ENCODE assay signal across 8 cellular contexts in genomic region chr11:64340671-64341335, GRCh38. TPM values are rescaled to one million over a fixed set of nuclear protein-coding genes. Genes with fewer than 3 reads are reported as not detected.
DNase-seq lines count a peak whose midpoint lies in the region; ATAC-seq and TF ChIP-seq lines count a peak whose summit lies in the region.

No MANE protein-coding gene starts in this region.

- TF ChIP-seq POLR2A in GM19193 (IDR thresholded peaks at IDR 0.05; ENCODE audit: extremely low read depth, insufficient read depth, insufficient read length) (peak; percentile 62), lower leg skin (IDR thresholded peaks at IDR 0.05) (no peak)

- H3K27me3 ChIP-seq in iPS-18a (ENCODE audit: control insufficient read depth, insufficient read depth, low read length): peaks cover 12% of the 10 kb centered on the region

- peaks cover 12% of the 10 kb centered on the region for H3K4me1 ChIP-seq in iPS-18a (ENCODE audit: control insufficient read depth, low read depth, low read length)

- H3K27me3 Mint-ChIP-seq in activated T-cell treated with anti-CD3 and anti-CD28 coated beads, Interleukin-2, amount 50 U/mL, for 72 hours (ENCODE audit: low read depth): no peaks in the 10 kb centered on the region

- H3K36me3 Mint-ChIP-seq in activated T-cell treated with anti-CD3 and anti-CD28 coated beads, Interleukin-2, amount 50 U/mL, for 72 hours (ENCODE audit: insufficient read depth in 2 of 2): peaks cover under 1 to 17% of the 10 kb centered on the region in 2 donors

- intact Hi-C loops in lower leg skin (cut with DNase I; ENCODE audit: low total_unique reads): no loop called here

- peak overlapping the region; percentile 87 to 96 for H3K4me3 Mint-ChIP-seq in activated T-cell treated with anti-CD3 and anti-CD28 coated beads, Interleukin-2, amount 50 U/mL, for 72 hours

- peak overlapping the region; percentile 97 for H3K27ac Mint-ChIP-seq in activated T-cell treated with anti-CD3 and anti-CD28 coated beads, Interleukin-2, amount 50 U/mL, for 72 hours

- no peaks in the 10 kb centered on the region for H3K9me3 Mint-ChIP-seq in activated T-cell treated with anti-CD3 and anti-CD28 coated beads, Interleukin-2, amount 50 U/mL, for 72 hours

- DNase-seq in NAMALWA (ENCODE audit: low spot score): peak; percentile 77
- DNase-seq in activated T-cell treated with anti-CD3 and anti-CD28 coated beads, Interleukin-2, amount 50 U/mL, for 72 hours: peak; percentile 86 to 87
- peak; percentile 58 to 60 for DNase-seq in stimulated activated CD8-positive, alpha-beta memory T cell treated with anti-CD3 and anti-CD28 coated beads, Interleukin-15, amount 100 ng/mL, for 4 hours (ENCODE audit: low read depth in 2 of 2)
- no peak for DNase-seq in SW480 (ENCODE audit: low spot score)
- no peak for DNase-seq in lower leg skin (ENCODE audit: low spot score in 2 of 2)

- peak; percentile 55 to 56 for ATAC-seq in activated T-cell treated with anti-CD3 and anti-CD28 coated beads, Interleukin-2, amount 50 U/mL, for 72 hours (replicated peaks in 1 of 2)
- no peak for ATAC-seq in GM21367 (IDR thresholded peaks at IDR 0.05; ENCODE audit: unreplicated experiment)

- H3K4me3 ChIP-seq in iPS-18a (ENCODE audit: low read length) (peak overlapping the region; percentile 63), lower leg skin (ENCODE audit: low read depth, poor library complexity, severe bottlenecking) (no peak overlapping the region)

- peak overlapping the region; percentile 17 for H3K9ac ChIP-seq in iPS-18a (ENCODE audit: low read length)

- no peak overlapping the region for H3K27ac ChIP-seq in iPS-18a (ENCODE audit: low read length)

- no peaks in the 10 kb centered on the region for H3K36me3 ChIP-seq in iPS-18a (ENCODE audit: control insufficient read depth, low read depth, low read length)

- no peaks in the 10 kb centered on the region for H3K9me3 ChIP-seq in iPS-18a (ENCODE audit: control insufficient read depth, low read depth, low read length)

- TF ChIP-seq CTCF in lower leg skin (IDR thresholded peaks at IDR 0.05): no peak

- peaks cover 58% of the 10 kb centered on the region for H3K4me1 Mint-ChIP-seq in activated T-cell treated with anti-CD3 and anti-CD28 coated beads, Interleukin-2, amount 50 U/mL, for 72 hours (ENCODE audit: low read depth)

- WGBS in lower leg skin, 2 donors: 45 to 46% methylated on average over 31 to 33 of the region's 33 CpGs

RNA-seq across cellular contexts. Expression of gene CCDC88B, which starts 0.8 kb away (rescaled TPM):
- 100 to 1,000 TPM; 119 to 126 TPM for total RNA-seq in activated T-cell treated with anti-CD3 and anti-CD28 coated beads, Interleukin-2, amount 50 U/mL, for 72 hours
- total RNA-seq in lower leg skin: 1 to 10 TPM; 2.6 to 9.5 (median 4.8) TPM

RNA-seq across cellular contexts. Expression of gene RPS6KA4, which starts 18.2 kb away (rescaled TPM):
- total RNA-seq in activated T-cell treated with anti-CD3 and anti-CD28 coated beads, Interleukin-2, amount 50 U/mL, for 72 hours: 10 to 100 TPM; 16.6 to 18.4 TPM
- 10 to 100 TPM; 39.4 to 77.4 (median 49.2) TPM for total RNA-seq in lower leg skin

RNA-seq across cellular contexts. Expression of gene PRDX5, which starts 22.9 kb away (rescaled TPM):
- total RNA-seq in activated T-cell treated with anti-CD3 and anti-CD28 coated beads, Interleukin-2, amount 50 U/mL, for 72 hours: 100 to 1,000 TPM; 134 to 138 TPM
- 100 to 1,000 TPM; 170 to 284 (median 215) TPM for total RNA-seq in lower leg skin

RNA-seq across cellular contexts. Expression of gene TRMT112, which starts 23.4 kb away (rescaled TPM):
- 100 to 1,000 TPM; 145 to 154 TPM for total RNA-seq in activated T-cell treated with anti-CD3 and anti-CD28 coated beads, Interleukin-2, amount 50 U/mL, for 72 hours
- 100 to 1,000 TPM; 199 to 356 (median 255) TPM for total RNA-seq in lower leg skin

RNA-seq across cellular contexts. Expression of gene ESRRA, which starts 35.5 kb away (rescaled TPM):
- total RNA-seq in activated T-cell treated with anti-CD3 and anti-CD28 coated beads, Interleukin-2, amount 50 U/mL, for 72 hours: 10 to 100 TPM; 40.5 to 42.4 TPM
- 100 to 1,000 TPM in 2 of 4 donors, 10 to 100 TPM in 2; 49.2 to 108 (median 79.3) TPM for total RNA-seq in lower leg skin

Comparison
In these comparisons a context has a peak if more than half of its experiments do, and no peak if none do; other contexts are left out.
1. DNase-seq: peak in NAMALWA (single experiment), activated T-cell treated with anti-CD3 and anti-CD28 coated beads, Interleukin-2, amount 50 U/mL, for 72 hours (2 of 2) and stimulated activated CD8-positive, alpha-beta memory T cell treated with anti-CD3 and anti-CD28 coated beads, Interleukin-15, amount 100 ng/mL, for 4 hours (2 of 2); none in SW480 (single experiment) and lower leg skin (0 of 2).
2. RNA of gene CCDC88B, which starts 0.8 kb away (total RNA-seq): 119 to 126 TPM in activated T-cell treated with anti-CD3 and anti-CD28 coated beads, Interleukin-2, amount 50 U/mL, for 72 hours; 2.6 to 9.5 TPM in lower leg skin; every median in the first group is over 10 times any median in the second.